In genomic region chr1:201696217-201696761, GRCh38 we compare ENCODE assay signal across 9 cellular contexts.
DNase-seq lines count a peak whose midpoint lies in the region; ATAC-seq and TF ChIP-seq lines count a peak whose summit lies in the region.
"Had no signal": no experiment of that assay in that cellular context is flagged by ENCODE, and none has a peak within 500 bp of the region (broad histone marks: within the 10 kb centered on the region; RNA-seq: fewer than 3 reads in every experiment).

No MANE protein-coding gene starts in this region.

- no peaks in the 10 kb centered on the region for H3K9me3 Mint-ChIP-seq in neural crest cell
- H3K9me3 Mint-ChIP-seq: activated naive CD8-positive, alpha-beta T cell treated with anti-CD3 and anti-CD28 coated beads, Interleukin-2, amount 10 ng/mL, durations not matched to agents 7 days and 5 days had no signal

- H3K27me3 ChIP-seq in ACC112 (ENCODE audit: insufficient read depth, low read length), result no peaks in the 10 kb centered on the region

- no peak overlapping the region for H2AFZ ChIP-seq in ACC112 (ENCODE audit: low read length, unreplicated experiment)

- peaks cover 9% of the 10 kb centered on the region for H3K4me1 Mint-ChIP-seq in neural crest cell
- H3K4me1 Mint-ChIP-seq: activated naive CD8-positive, alpha-beta T cell treated with anti-CD3 and anti-CD28 coated beads, Interleukin-2, amount 10 ng/mL, durations not matched to agents 7 days and 5 days had no signal

- peaks cover 3% of the 10 kb centered on the region for H3K36me3 Mint-ChIP-seq in neural crest cell (ENCODE audit: low read depth)
- H3K36me3 Mint-ChIP-seq: activated naive CD8-positive, alpha-beta T cell treated with anti-CD3 and anti-CD28 coated beads, Interleukin-2, amount 10 ng/mL, durations not matched to agents 7 days and 5 days had no signal

- peak overlapping the region; percentile 35; the same call in 1 of the 2 replicates for H3K4me3 ChIP-seq in ACC112 (ENCODE audit: low read depth, low read length)

- ATAC-seq in esophagus mucosa, result peak; percentile 64
- no peak for ATAC-seq in HG02884 (IDR thresholded peaks at IDR 0.05; ENCODE audit: unreplicated experiment)
- no peak for ATAC-seq in GM18502 (IDR thresholded peaks at IDR 0.05; ENCODE audit: poor library complexity, unreplicated experiment)

- H3K27ac ChIP-seq in ACC112 (ENCODE audit: low read depth, low read length), result peak overlapping the region; percentile 77

- DNase-seq in NCI-H446 treated with DMSO at 0.1 percent for 48 hours (lab: John Stamatoyannopoulos, UW), result peak; percentile 99
- DNase-seq in neural crest cell (ENCODE audit: low read depth, low spot score), result no peak
- DNase-seq in stimulated activated CD4-positive, alpha-beta T cell treated with anti-CD3 and anti-CD28 coated beads, Interleukin-15, amount 100 ng/mL, for 24 hours, result no peak
- no peak for DNase-seq in activated CD4-positive, CD25-positive, alpha-beta regulatory T cell treated with anti-CD3 and anti-CD28 coated beads, Interleukin-2, amount 50 U/mL, for 72 hours
- DNase-seq: activated naive CD8-positive, alpha-beta T cell treated with anti-CD3 and anti-CD28 coated beads, Interleukin-2, amount 10 ng/mL, durations not matched to agents 7 days and 5 days had no signal

- TF ChIP-seq CTCF in neural crest cell (conservative IDR thresholded peaks at IDR 0.05), result no peak

- H3K4me3 Mint-ChIP-seq in neural crest cell, result peak overlapping the region; percentile 50
- H3K4me3 Mint-ChIP-seq: activated naive CD8-positive, alpha-beta T cell treated with anti-CD3 and anti-CD28 coated beads, Interleukin-2, amount 10 ng/mL, durations not matched to agents 7 days and 5 days had no signal

- no peaks in the 10 kb centered on the region for H3K27me3 Mint-ChIP-seq in neural crest cell (ENCODE audit: low read depth)

- 0 out of 2 replicates have a peak, but pooled peaks cover 3% of the 10 kb centered on the region for H3K36me3 ChIP-seq in ACC112 (ENCODE audit: insufficient read depth, low read length)

- peaks cover 51% of the 10 kb centered on the region for H3K4me1 ChIP-seq in ACC112 (ENCODE audit: control insufficient read depth, insufficient read depth, low read length, unreplicated experiment)

- peak overlapping the region; percentile 73 for H3K27ac Mint-ChIP-seq in neural crest cell (ENCODE audit: unreplicated experiment)
- H3K27ac Mint-ChIP-seq: activated naive CD8-positive, alpha-beta T cell treated with anti-CD3 and anti-CD28 coated beads, Interleukin-2, amount 10 ng/mL, durations not matched to agents 7 days and 5 days had no signal

- H3K79me2 ChIP-seq in ACC112 (ENCODE audit: control insufficient read depth, insufficient read depth, low read length, unreplicated experiment), result peaks cover 65% of the 10 kb centered on the region
